ENCODE assay signal across 17 cellular contexts in genomic region chr12:51318057-51318806, GRCh38. TPM values are rescaled to one million over a fixed set of nuclear protein-coding genes. Genes with fewer than 3 reads are reported as not detected.
DNase-seq lines count a peak whose midpoint lies in the region; ATAC-seq and TF ChIP-seq lines count a peak whose summit lies in the region.
"Not testable (repeated sequence)": the region's sequence is repeated elsewhere in the genome, so short reads cannot be mapped to it uniquely, and the experiment has no call there.
"Had no signal": no experiment of that assay in that cellular context is flagged by ENCODE, and none has a peak within 500 bp of the region (broad histone marks: within the 10 kb centered on the region; RNA-seq: fewer than 3 reads in every experiment).

No MANE protein-coding gene starts in this region.

- not testable (repeated sequence) for H3K36me3 ChIP-seq in CD8-positive, alpha-beta T cell (ENCODE audit: insufficient read depth, low read length); KOPT-K1 (ENCODE audit: insufficient read depth, low read length); transverse colon
- H3K36me3 ChIP-seq in neutrophil, result peaks cover 26% of the 10 kb centered on the region

- peaks cover 66% of the 10 kb centered on the region for H3K4me1 ChIP-seq in CD8-positive, alpha-beta T cell (ENCODE audit: insufficient read depth, low read length)
- H3K4me1 ChIP-seq in neutrophil (ENCODE audit: control insufficient read depth in 1 of 2, insufficient read depth in 1 of 2, low read depth in 1 of 2, low read length in 1 of 2) (peaks cover 70 to 82% of the 10 kb centered on the region in 2 experiments), transverse colon (peaks cover 0 to 26% (median 16%) of the 10 kb centered on the region in 4 donors)

- CTCF ChIA-PET in CD8-positive, alpha-beta T cell (lab: Charles Lee), result interaction anchor here (1.0 to 7.8 kb wide), 4 partner anchors 8 to 23 kb away, joined by 3 to 61 read pairs (median 6); no protein-coding TSS in a partner anchor
- CTCF ChIA-PET in MCF 10A (lab: Yijun Ruan, JAX), result interaction anchor here (0.6 kb wide), 1 partner anchor 465 kb away, joined by 3 read pairs; no protein-coding TSS in a partner anchor

- 83 to 89% methylated on average over 3 to 8 of the region's 8 CpGs for WGBS in transverse colon (ENCODE audit: low coverage in 1 of 2), 2 donors

- peaks cover 59% of the 10 kb centered on the region for H3K36me3 Mint-ChIP-seq in CD8-positive, alpha-beta T cell
- H3K36me3 Mint-ChIP-seq in T-helper 2 cell treated with Interferon-gamma antibody and Interleukin-4, amounts not matched to agents 5 μg/mL and 100 μg/mL, for 36 hours (ENCODE audit: low read depth), result peaks cover 58% of the 10 kb centered on the region
- H3K36me3 Mint-ChIP-seq in activated T-helper 1 cell treated with anti-CD3 and anti-CD28 coated beads, Interleukin-12 subunit alpha, Interleukin-12 subunit beta, Interleukin-2, Interleukin-4 antibody, amounts not matched to agents 30 ng/mL and 10 ng/mL and 1 ng/mL, durations not matched to agents 14 hours and 24 hours and 36 hours (ENCODE audit: low read depth), result peaks cover 28% of the 10 kb centered on the region
- not testable (repeated sequence) for H3K36me3 Mint-ChIP-seq in MCF 10A (ENCODE audit: insufficient read depth, unreplicated experiment)

- POLR2A ChIA-PET in CD8-positive, alpha-beta T cell (lab: Charles Lee), result interaction anchor here (0.6 to 3.0 kb wide), 14 partner anchors 8 to 553 kb away, joined by 3 to 19 read pairs (median 4); partner anchors contain the start of genes DAZAP2 and POU6F1
- POLR2A ChIA-PET in MCF 10A (lab: Yijun Ruan, JAX), result interaction anchor here (0.7 to 1.2 kb wide), 2 partner anchors 10 to 23 kb away, joined by 3 read pairs; no protein-coding TSS in a partner anchor

- peaks cover 77% of the 10 kb centered on the region for H3K4me1 Mint-ChIP-seq in CD8-positive, alpha-beta T cell (ENCODE audit: low read depth)
- peaks cover 50% of the 10 kb centered on the region for H3K4me1 Mint-ChIP-seq in T-helper 2 cell treated with Interferon-gamma antibody and Interleukin-4, amounts not matched to agents 5 μg/mL and 100 μg/mL, for 36 hours (ENCODE audit: low read depth)
- H3K4me1 Mint-ChIP-seq in activated T-helper 1 cell treated with anti-CD3 and anti-CD28 coated beads, Interleukin-12 subunit alpha, Interleukin-12 subunit beta, Interleukin-2, Interleukin-4 antibody, amounts not matched to agents 30 ng/mL and 10 ng/mL and 1 ng/mL, durations not matched to agents 14 hours and 24 hours and 36 hours (ENCODE audit: low read depth), result peaks cover 66% of the 10 kb centered on the region
- peaks cover 13% of the 10 kb centered on the region for H3K4me1 Mint-ChIP-seq in MCF 10A (ENCODE audit: insufficient read depth, unreplicated experiment)

- DNase-seq in CD8-positive, alpha-beta T cell, result peak in 2 of 7 experiments; percentile 17 to 27
- not testable (repeated sequence) for DNase-seq in T-helper 2 cell treated with Interferon-gamma antibody and Interleukin-4, amounts not matched to agents 5 μg/mL and 100 μg/mL, for 36 hours (ENCODE audit: low spot score); activated T-helper 1 cell treated with anti-CD3 and anti-CD28 coated beads, Interleukin-12 subunit alpha, Interleukin-12 subunit beta, Interleukin-2, Interleukin-4 antibody, amounts not matched to agents 30 ng/mL and 10 ng/mL and 1 ng/mL, durations not matched to agents 14 hours and 24 hours and 36 hours (ENCODE audit: low spot score); MCF 10A (ENCODE audit: unreplicated experiment); transverse colon
- peak; percentile 58 for DNase-seq in kidney tubule cell (ENCODE audit: low spot score)

- not testable (repeated sequence) for H3K27me3 ChIP-seq in CD8-positive, alpha-beta T cell (ENCODE audit: insufficient read depth, low read length); neutrophil; transverse colon

- TF ChIP-seq EP300 in transverse colon (IDR thresholded peaks at IDR 0.05; ENCODE audit: low read depth), result not testable (repeated sequence)

- not testable (repeated sequence) for ATAC-seq in CD8-positive, alpha-beta T cell

- not testable (repeated sequence) for H3K9me3 ChIP-seq in CD8-positive, alpha-beta T cell (ENCODE audit: low read length); KOPT-K1 (ENCODE audit: insufficient read depth, low read length, poor library complexity, severe bottlenecking); neutrophil; transverse colon

- in situ Hi-C loops in transverse colon (cut with MboI; ENCODE audit: low pct_ligation_motif_present in 1 of 4, low pct_unique_long_range_greater_than_20kb in 1 of 4, low sequenced_read_pairs in 3 of 4), result not testable (repeated sequence)

- not testable (repeated sequence) for BruUV-seq in MCF 10A (replicated peaks; lab: Mats Ljungman, UMichigan)

- TF ChIP-seq POLR2A in transverse colon (IDR thresholded peaks at IDR 0.05), result not testable (repeated sequence)

- H3K4me3 Mint-ChIP-seq in CD8-positive, alpha-beta T cell, result peak overlapping the region; percentile 75
- peak overlapping the region; percentile 83 for H3K4me3 Mint-ChIP-seq in T-helper 2 cell treated with Interferon-gamma antibody and Interleukin-4, amounts not matched to agents 5 μg/mL and 100 μg/mL, for 36 hours
- H3K4me3 Mint-ChIP-seq in activated T-helper 1 cell treated with anti-CD3 and anti-CD28 coated beads, Interleukin-12 subunit alpha, Interleukin-12 subunit beta, Interleukin-2, Interleukin-4 antibody, amounts not matched to agents 30 ng/mL and 10 ng/mL and 1 ng/mL, durations not matched to agents 14 hours and 24 hours and 36 hours, result peak overlapping the region; percentile 51
- not testable (repeated sequence) for H3K4me3 Mint-ChIP-seq in MCF 10A (ENCODE audit: unreplicated experiment)

- peak overlapping the region; percentile 26 for H3K4me3 ChIP-seq in CD8-positive, alpha-beta T cell (ENCODE audit: low read depth, low read length)
- peak overlapping the region; percentile 87 to 94 for H3K4me3 ChIP-seq in neutrophil (ENCODE audit: low read depth in 1 of 2, low read length in 1 of 2)
- H3K4me3 ChIP-seq in transverse colon, result not testable (repeated sequence)

- H3K27me3 Mint-ChIP-seq in CD8-positive, alpha-beta T cell (ENCODE audit: low read depth); T-helper 2 cell treated with Interferon-gamma antibody and Interleukin-4, amounts not matched to agents 5 μg/mL and 100 μg/mL, for 36 hours (ENCODE audit: low read depth); activated T-helper 1 cell treated with anti-CD3 and anti-CD28 coated beads, Interleukin-12 subunit alpha, Interleukin-12 subunit beta, Interleukin-2, Interleukin-4 antibody, amounts not matched to agents 30 ng/mL and 10 ng/mL and 1 ng/mL, durations not matched to agents 14 hours and 24 hours and 36 hours (ENCODE audit: insufficient read depth); MCF 10A (ENCODE audit: insufficient read depth, unreplicated experiment): not testable (repeated sequence)

- peak overlapping the region; percentile 56 for H3K27ac ChIP-seq in CD8-positive, alpha-beta T cell (ENCODE audit: low read depth, low read length)
- peak overlapping the region; percentile 65 for H3K27ac ChIP-seq in KOPT-K1 (ENCODE audit: low read depth, low read length, poor library complexity, severe bottlenecking)
- peak overlapping the region; percentile 98 for H3K27ac ChIP-seq in neutrophil
- H3K27ac ChIP-seq in transverse colon, result peak overlapping the region; percentile 31 to 68 (median 44)

- TF ChIP-seq CTCF in CD8-positive, alpha-beta T cell (IDR thresholded peaks at IDR 0.05); MCF 10A (IDR thresholded peaks at IDR 0.05; ENCODE audit: unreplicated experiment); neutrophil (IDR thresholded peaks at IDR 0.05); transverse colon (IDR thresholded peaks at IDR 0.05): not testable (repeated sequence)

- intact Hi-C loops in CD8-positive, alpha-beta T cell (cut with DNase I, micrococcal nuclease), result loop anchor here (5.0 kb wide), 2 partner anchors 101 to 754 kb away; partner anchors contain the start of gene POU6F1 (in 1 of the 2)
- intact Hi-C loops in activated T-helper 1 cell treated with anti-CD3 and anti-CD28 coated beads, Interleukin-12 subunit alpha, Interleukin-12 subunit beta, Interleukin-2, Interleukin-4 antibody, amounts not matched to agents 30 ng/mL and 10 ng/mL and 1 ng/mL, durations not matched to agents 14 hours and 24 hours and 36 hours (cut with micrococcal nuclease); MCF 10A (cut with micrococcal nuclease); transverse colon (cut with DNase I; ENCODE audit: low total_unique reads): not testable (repeated sequence)

- not testable (repeated sequence) for H3K9me3 Mint-ChIP-seq in CD8-positive, alpha-beta T cell; T-helper 2 cell treated with Interferon-gamma antibody and Interleukin-4, amounts not matched to agents 5 μg/mL and 100 μg/mL, for 36 hours; activated T-helper 1 cell treated with anti-CD3 and anti-CD28 coated beads, Interleukin-12 subunit alpha, Interleukin-12 subunit beta, Interleukin-2, Interleukin-4 antibody, amounts not matched to agents 30 ng/mL and 10 ng/mL and 1 ng/mL, durations not matched to agents 14 hours and 24 hours and 36 hours; MCF 10A (ENCODE audit: unreplicated experiment)

- peak overlapping the region; percentile 95 for H3K27ac Mint-ChIP-seq in CD8-positive, alpha-beta T cell
- H3K27ac Mint-ChIP-seq in T-helper 2 cell treated with Interferon-gamma antibody and Interleukin-4, amounts not matched to agents 5 μg/mL and 100 μg/mL, for 36 hours, result peak overlapping the region; percentile 91
- H3K27ac Mint-ChIP-seq in activated T-helper 1 cell treated with anti-CD3 and anti-CD28 coated beads, Interleukin-12 subunit alpha, Interleukin-12 subunit beta, Interleukin-2, Interleukin-4 antibody, amounts not matched to agents 30 ng/mL and 10 ng/mL and 1 ng/mL, durations not matched to agents 14 hours and 24 hours and 36 hours, result peak overlapping the region; percentile 81
- H3K27ac Mint-ChIP-seq in MCF 10A (ENCODE audit: low read depth, unreplicated experiment), result peak overlapping the region; percentile 2

RNA-seq across cellular contexts. Expression of gene BIN2, which starts 5.7 kb away (rescaled TPM):
- 100 to 1,000 TPM; 115 to 125 TPM for total RNA-seq in CD8-positive, alpha-beta T cell
- total RNA-seq in activated T-helper 1 cell treated with anti-CD3 and anti-CD28 coated beads, Interleukin-12 subunit alpha, Interleukin-12 subunit beta, Interleukin-2, Interleukin-4 antibody, amounts not matched to agents 30 ng/mL and 10 ng/mL and 1 ng/mL, durations not matched to agents 14 hours and 24 hours and 36 hours, result 40.9 and 43.3 TPM in 2 replicates
- total RNA-seq in MCF 10A (2022), result not detected in 2 replicates
- total RNA-seq in transverse colon, result 10 to 100 TPM in 2 of 4 donors, 1 to 10 TPM in 2; 4.0 to 28.8 (median 9.0) TPM
- total RNA-seq: HepG2, HFFc6, kidney epithelial cell, mammary epithelial cell, smooth muscle cell had no signal

RNA-seq across cellular contexts. Expression of gene CELA1, which starts 28.2 kb away (rescaled TPM):
- under 1 TPM in 1 of 2 experiments, not detected in 1; 0.79 TPM for total RNA-seq in CD8-positive, alpha-beta T cell
- total RNA-seq in activated T-helper 1 cell treated with anti-CD3 and anti-CD28 coated beads, Interleukin-12 subunit alpha, Interleukin-12 subunit beta, Interleukin-2, Interleukin-4 antibody, amounts not matched to agents 30 ng/mL and 10 ng/mL and 1 ng/mL, durations not matched to agents 14 hours and 24 hours and 36 hours, result not detected in 2 replicates
- total RNA-seq in MCF 10A (2022) (not detected in 2 replicates), transverse colon (not detected)
- total RNA-seq: ascending aorta, cardiac septum, HepG2, HFFc6, kidney epithelial cell, mammary epithelial cell, osteoblast, smooth muscle cell, thoracic aorta had no signal

RNA-seq across cellular contexts. Expression of gene SMAGP, which starts 48.0 kb away (rescaled TPM):
- total RNA-seq in CD8-positive, alpha-beta T cell, result 1 to 10 TPM; 1.9 to 2.3 TPM
- total RNA-seq in activated T-helper 1 cell treated with anti-CD3 and anti-CD28 coated beads, Interleukin-12 subunit alpha, Interleukin-12 subunit beta, Interleukin-2, Interleukin-4 antibody, amounts not matched to agents 30 ng/mL and 10 ng/mL and 1 ng/mL, durations not matched to agents 14 hours and 24 hours and 36 hours, result 0.16 TPM in 1 of 2 replicates, not detected in the other
- total RNA-seq in MCF 10A (2022), result 17.4 and 19.0 TPM in 2 replicates
- total RNA-seq in transverse colon, result 100 to 1,000 TPM in 2 of 4 donors, 10 to 100 TPM in 2; 29.5 to 144 (median 104) TPM

Comparison
In these comparisons a context has a peak if more than half of its experiments do, and no peak if none do; other contexts are left out.
1. H3K27ac ChIP-seq: peak in every context shown above with its lines; median percentile 98 in neutrophil; 65 in KOPT-K1; 56 in CD8-positive, alpha-beta T cell; 44 in transverse colon.
2. H3K27ac Mint-ChIP-seq: peak in every context shown above with its lines; median percentile 95 in CD8-positive, alpha-beta T cell; 91 in T-helper 2 cell treated with Interferon-gamma antibody and Interleukin-4, amounts not matched to agents 5 μg/mL and 100 μg/mL, for 36 hours; 81 in activated T-helper 1 cell treated with anti-CD3 and anti-CD28 coated beads, Interleukin-12 subunit alpha, Interleukin-12 subunit beta, Interleukin-2, Interleukin-4 antibody, amounts not matched to agents 30 ng/mL and 10 ng/mL and 1 ng/mL, durations not matched to agents 14 hours and 24 hours and 36 hours; 2 in MCF 10A.